1 cellular context compared by ENCODE assay signal in the genomic region with DNA sequence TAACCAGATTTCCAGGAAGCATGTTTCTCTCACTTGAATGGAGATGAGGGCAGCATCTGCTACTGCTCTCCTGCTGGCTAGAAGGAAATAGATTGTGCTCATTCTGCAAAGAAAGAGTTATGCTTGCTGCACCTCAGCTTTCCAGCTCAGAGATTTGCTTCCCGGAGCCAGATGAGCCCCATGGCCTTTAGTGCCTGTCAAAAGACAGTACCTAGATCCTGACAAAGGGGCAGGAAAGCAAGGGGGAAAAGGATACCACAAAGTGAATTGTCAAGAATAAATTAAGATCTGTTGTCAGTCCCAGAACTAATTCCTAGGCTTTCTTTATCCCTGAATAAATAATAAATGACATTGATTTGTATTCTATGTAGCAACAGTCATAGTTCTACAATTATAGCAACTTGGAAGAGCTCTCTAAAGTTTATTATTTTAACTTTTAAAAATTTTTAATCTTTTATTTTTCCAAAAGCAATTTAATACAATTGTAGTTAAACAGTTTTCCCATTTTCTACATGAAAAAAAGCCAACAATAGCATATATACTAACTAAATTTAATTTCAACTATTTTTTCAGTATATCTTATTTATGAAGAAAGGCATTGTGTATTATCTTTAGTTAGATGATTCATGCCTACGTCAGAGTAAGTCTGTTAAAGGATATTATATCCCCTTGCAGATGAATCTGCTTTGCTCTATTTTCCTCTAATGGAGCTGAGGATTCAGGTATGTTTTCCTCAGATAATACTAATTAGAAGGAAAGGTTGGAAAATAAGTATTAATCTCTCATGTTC.
A peak's percentile ranks its signal among the peaks of the same experiment; 100 is the strongest.
TF ChIP-seq lines count a peak whose summit lies in the region.

No MANE protein-coding gene starts in this region.

TF ChIP-seq in endothelial cell of umbilical vein, 7 proteins besides CTCF, POLR2A, EP300 and RAD21 (continued from another document):
- no peak for TF ChIP-seq GATA2 (IDR thresholded peaks at IDR 0.05; ENCODE audit: insufficient read depth, insufficient read length, low read depth, low read length)
- TF ChIP-seq FOS (IDR thresholded peaks at IDR 0.05; ENCODE audit: borderline replicate concordance, insufficient read depth, low read length): peak; percentile 58
